8 cellular contexts compared by ENCODE assay signal in genomic region chr3:45687828-45688193, GRCh38. TPM values are rescaled to one million over a fixed set of nuclear protein-coding genes. Genes with fewer than 3 reads are reported as not detected.
DNase-seq lines count a peak whose midpoint lies in the region; ATAC-seq and TF ChIP-seq lines count a peak whose summit lies in the region.

No MANE protein-coding gene starts in this region.

- H3K36me3 Mint-ChIP-seq in mesothelial cell of epicardium = peaks cover 3% of the 10 kb centered on the region

- DNase-seq in BE2C = no peak
- DNase-seq in astrocyte of the spinal cord (ENCODE audit: low read depth, low spot score) = no peak
- DNase-seq in mesothelial cell of epicardium (ENCODE audit: low spot score in 2 of 2, unreplicated experiment in 2 of 2) = no peak
- no peak for DNase-seq in GDM1 (lab: John Stamatoyannopoulos, UW)
- no peak for DNase-seq in A172 (ENCODE audit: low spot score)

- H3K9me3 ChIP-seq in BE2C = no peaks in the 10 kb centered on the region
- no peaks in the 10 kb centered on the region for H3K9me3 ChIP-seq in HUES64 (ENCODE audit: insufficient read depth, low read depth, low read length)

- H3K27me3 ChIP-seq in BE2C (no peaks in the 10 kb centered on the region), HUES64 (ENCODE audit: insufficient read depth, low read length) (no peaks in the 10 kb centered on the region)

- in situ Hi-C loops in astrocyte of the spinal cord (cut with HindIII; ENCODE audit: low sequenced_read_pairs) = no loop called here

- H3K36me3 ChIP-seq in BE2C = peaks cover 2% of the 10 kb centered on the region
- H3K36me3 ChIP-seq in HUES64 (ENCODE audit: insufficient read depth, low read length) = peaks cover 13% of the 10 kb centered on the region

- ATAC-seq in GM21423 (IDR thresholded peaks at IDR 0.05; ENCODE audit: unreplicated experiment) = no peak
- no peak for ATAC-seq in HG03196 (IDR thresholded peaks at IDR 0.05; ENCODE audit: unreplicated experiment)

- peaks cover 40% of the 10 kb centered on the region for H3K4me1 Mint-ChIP-seq in mesothelial cell of epicardium

- 100% methylated on average over 1 of the region's 4 CpGs for WGBS in HUES64

- no peak for TF ChIP-seq CTCF in BE2C (IDR thresholded peaks at IDR 0.05; ENCODE audit: low read depth, low read length)
- no peak for TF ChIP-seq CTCF in astrocyte of the spinal cord (IDR thresholded peaks at IDR 0.05; ENCODE audit: low read depth, low read length)
- no peak for TF ChIP-seq CTCF in mesothelial cell of epicardium (IDR thresholded peaks at IDR 0.05; ENCODE audit: unreplicated experiment)

- H3K4me1 ChIP-seq in BE2C (no peaks in the 10 kb centered on the region), HUES64 (ENCODE audit: insufficient read depth, low read length) (peaks cover 35% of the 10 kb centered on the region)

- no peak overlapping the region for H3K27ac ChIP-seq in HUES64 (ENCODE audit: low read depth, low read length)

- H3K27me3 Mint-ChIP-seq in mesothelial cell of epicardium (ENCODE audit: low read depth) = peaks cover 8% of the 10 kb centered on the region

- H3K4me3 Mint-ChIP-seq in mesothelial cell of epicardium = peak overlapping the region; percentile 89

- peaks cover 3% of the 10 kb centered on the region for H3K9me3 Mint-ChIP-seq in mesothelial cell of epicardium

- H3K4me3 ChIP-seq in BE2C (ENCODE audit: low read depth, low read length) = peak overlapping the region; percentile 81
- H3K4me3 ChIP-seq in HUES64 (ENCODE audit: low read length) = peak overlapping the region; percentile 72
- H3K4me3 ChIP-seq in astrocyte of the spinal cord (ENCODE audit: low read depth, low read length) = peak overlapping the region; percentile 61

- no peak overlapping the region for H3K9ac ChIP-seq in HUES64 (ENCODE audit: low read depth, low read length)

- H3K27ac Mint-ChIP-seq in mesothelial cell of epicardium = no peak overlapping the region

RNA-seq across cellular contexts. Expression of gene SACM1L, which starts 1.4 kb away (rescaled TPM):
- polyA plus RNA-seq in BE2C (2012; ENCODE audit: insufficient read depth, insufficient read length, low read depth) = 31.2 TPM
- polyA plus RNA-seq in HUES64 (2013, experiment 1 of 2) = 34.1 TPM
- polyA plus RNA-seq in HUES64 (2013, experiment 2 of 2) = 33.5 TPM
- total RNA-seq in mesothelial cell of epicardium = 50.5 to 54.6 TPM (median 51.8 TPM) in 3 replicates
- 26.6 and 31.2 TPM in 2 replicates for total RNA-seq in A172 (2014; rRNA removed; shearing (Covaris generic))
